ENCODE assay signal across 31 cellular contexts in the genomic region with DNA sequence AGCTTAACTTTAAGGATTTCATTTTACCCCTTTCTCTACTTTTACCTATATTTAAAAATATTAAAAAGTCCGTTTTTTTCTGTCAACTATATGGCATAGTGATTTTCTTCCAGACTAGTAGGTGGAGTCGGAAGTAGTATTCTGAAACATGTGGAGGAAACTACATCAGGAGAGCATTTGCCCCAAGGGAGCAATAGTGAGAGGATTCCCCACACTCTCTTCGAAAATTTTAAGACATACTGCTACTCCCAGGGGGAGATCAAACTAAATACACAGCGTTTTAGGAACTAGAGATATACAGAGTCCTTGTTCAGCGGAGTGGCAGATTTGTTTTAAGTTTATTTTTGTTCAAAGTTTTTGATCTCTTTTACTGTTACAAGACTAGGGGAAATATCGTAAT.
"Had no signal": no experiment of that assay in that cellular context is flagged by ENCODE, and none has a peak within 500 bp of the region (broad histone marks: within the 10 kb centered on the region; RNA-seq: fewer than 3 reads in every experiment).

No MANE protein-coding gene starts in this region.

- H3K36me3 ChIP-seq: adrenal gland, esophagus muscularis mucosa, gastrocnemius medialis, heart left ventricle had no signal

- H3K27ac ChIP-seq: adrenal gland, body of pancreas, esophagus muscularis mucosa, foreskin keratinocyte, gastrocnemius medialis, heart left ventricle had no signal

- DNase-seq: activated CD4-positive, alpha-beta memory T cell treated with anti-CD3 and anti-CD28 coated beads for 36 hours; activated CD4-positive, alpha-beta T cell treated with anti-CD3 and anti-CD28 coated beads for 36 hours; activated CD4-positive, alpha-beta T cell treated with anti-CD3 and anti-CD28 coated beads, Interleukin-2, amount 10 ng/mL, durations not matched to agents 24 days and 14 days; activated CD4-positive, CD25-positive, alpha-beta regulatory T cell; activated CD4-positive, CD25-positive, alpha-beta regulatory T cell treated with anti-CD3 and anti-CD28 coated beads, Interleukin-2, amount 50 U/mL, for 72 hours; activated CD8-positive, alpha-beta memory T cell treated with anti-CD3 and anti-CD28 coated beads, Interleukin-2, amount 10 ng/mL, durations not matched to agents 7 days and 5 days; activated CD8-positive, alpha-beta memory T cell treated with anti-CD3 and anti-CD28 coated beads, Interleukin-2, amount 50 U/mL, for 4 hours; activated CD8-positive, alpha-beta T cell treated with anti-CD3 and anti-CD28 coated beads, Interleukin-2, amount 10 ng/mL, durations not matched to agents 7 days and 5 days; activated effector memory CD4-positive, alpha-beta T cell treated with anti-CD3 and anti-CD28 coated beads, Interleukin-2, amount 50 U/mL, for 16 hours; activated naive CD4-positive, alpha-beta T cell treated with anti-CD3 and anti-CD28 coated beads for 36 hours; activated naive CD8-positive, alpha-beta T cell treated with anti-CD3 and anti-CD28 coated beads for 36 hours; activated naive CD8-positive, alpha-beta T cell treated with anti-CD3 and anti-CD28 coated beads, Interleukin-2, amount 50 U/mL, for 24 hours; activated T-cell treated with anti-CD3 and anti-CD28 coated beads, Interleukin-2, amount 50 U/mL, for 1 hour; activated T-cell treated with anti-CD3 and anti-CD28 coated beads, Interleukin-2, amount 50 U/mL, for 48 hours; adrenal gland; amygdala; aorta; body of pancreas; caudate nucleus; cortex of kidney; dermis blood vessel endothelial cell; effector CD4-positive, alpha-beta T cell; effector memory CD8-positive, alpha-beta T cell; erythroblast; foreskin keratinocyte; gastrocnemius medialis; glutamatergic neuron; heart left ventricle; T-helper 2 cell had no signal

- H3K4me1 ChIP-seq: adrenal gland, body of pancreas, esophagus muscularis mucosa, gastrocnemius medialis, heart left ventricle had no signal

- H3K4me3 ChIP-seq: adrenal gland, body of pancreas, esophagus muscularis mucosa, gastrocnemius medialis, heart left ventricle had no signal

- H3K27me3 ChIP-seq: adrenal gland, body of pancreas, esophagus muscularis mucosa, foreskin keratinocyte, gastrocnemius medialis, heart left ventricle had no signal

- H3K9me3 ChIP-seq: adrenal gland, body of pancreas, esophagus muscularis mucosa, gastrocnemius medialis, heart left ventricle had no signal

- FAIRE-seq: colon had no signal
